In genomic region chr12:124195226-124195938, GRCh38 we compare ENCODE assay signal across 2 cellular contexts.
TF ChIP-seq lines count a peak whose summit lies in the region.

No MANE protein-coding gene starts in this region.

TF ChIP-seq in SK-N-SH, 30 proteins besides CTCF, POLR2A, EP300 and RAD21 (continued from another document):
- no peak for TF ChIP-seq ZBTB33 (IDR thresholded peaks at IDR 0.05; ENCODE audit: borderline replicate concordance, low read depth)
- no peak for TF ChIP-seq FOXM1 (IDR thresholded peaks at IDR 0.05; ENCODE audit: low read depth)
TF ChIP-seq in SK-N-SH: peak in this region for 0.

TF ChIP-seq in SK-N-SH treated with all-trans-retinoic acid at 6 μM for 48 hours, 23 proteins besides CTCF, POLR2A, EP300 and RAD21 (continued from another document):
- TF ChIP-seq PATZ1 (CRISPR knock-in tag; IDR thresholded peaks at IDR 0.05; ENCODE audit: borderline replicate concordance) (no peak), POU6F1 (CRISPR knock-in tag; IDR thresholded peaks at IDR 0.05; ENCODE audit: borderline replicate concordance, low read depth) (no peak), GLIS3 (CRISPR knock-in tag; IDR thresholded peaks at IDR 0.05) (no peak), ZNF8 (CRISPR knock-in tag; IDR thresholded peaks at IDR 0.05) (no peak), TCF4 (CRISPR knock-in tag; IDR thresholded peaks at IDR 0.05; ENCODE audit: borderline replicate concordance) (no peak), ESRRG (CRISPR knock-in tag; IDR thresholded peaks at IDR 0.05) (no peak), TSHZ2 (CRISPR knock-in tag; IDR thresholded peaks at IDR 0.05) (no peak)
